Comparison of ENCODE assay signal across 8 cellular contexts in genomic region chr11:19116971-19117759, GRCh38.
DNase-seq lines count a peak whose midpoint lies in the region; ATAC-seq and TF ChIP-seq lines count a peak whose summit lies in the region.

Gene ZDHHC13 (plus strand): TSS chr11:19117168. CDS start chr11:19117250, 82 bp downstream.

- peak within 1 kb of the TSS; percentile 89 for H3K4me3 ChIP-seq in WI38 (ENCODE audit: low read depth, low read length)
- H3K4me3 ChIP-seq in cardiac fibroblast (replicated peaks in 1 of 2; ENCODE audit: low read depth in 2 of 2, low read length in 2 of 2), result peak within 1 kb of the TSS; percentile 89 to 91

- peak; percentile 42; the same call in 1 of the 2 replicates for TF ChIP-seq CTCF in WI38 (IDR thresholded peaks at IDR 0.05; ENCODE audit: low read depth, low read length)
- TF ChIP-seq CTCF in cardiac fibroblast (IDR thresholded peaks at IDR 0.05; ENCODE audit: low read depth, low read length), result peak; percentile 43

- ATAC-seq in GM19023 (IDR thresholded peaks at IDR 0.05; ENCODE audit: unreplicated experiment) (peak; percentile 100), HG03196 (IDR thresholded peaks at IDR 0.05; ENCODE audit: unreplicated experiment) (peak; percentile 99)

- DNase-seq in AG20443 (ENCODE audit: low spot score) (peak; percentile 98), NCI-H2227 treated with DMSO at 0.1 percent for 48 hours (lab: John Stamatoyannopoulos, UW) (peak; percentile 88), cardiac fibroblast (ENCODE audit: low read depth in 2 of 2) (peak; percentile 82 to 89), inferior parietal cortex (ENCODE audit: extremely low spot score) (peak; percentile 91)
- DNase-seq in stimulated activated CD4-positive, alpha-beta T cell treated with anti-CD3 and anti-CD28 coated beads, Interleukin-12 subunit alpha, Interleukin-12 subunit beta, amount 100 ng/mL, for 24 hours (ENCODE audit: low read depth in 2 of 2), result peak; percentile 92 to 97

Comparison
In these comparisons a context has a peak if more than half of its experiments do, and no peak if none do; other contexts are left out.
1. Peak in every context shown above with its lines: DNase-seq, ATAC-seq and H3K4me3 ChIP-seq.